20 cellular contexts compared by ENCODE assay signal in the genomic region with DNA sequence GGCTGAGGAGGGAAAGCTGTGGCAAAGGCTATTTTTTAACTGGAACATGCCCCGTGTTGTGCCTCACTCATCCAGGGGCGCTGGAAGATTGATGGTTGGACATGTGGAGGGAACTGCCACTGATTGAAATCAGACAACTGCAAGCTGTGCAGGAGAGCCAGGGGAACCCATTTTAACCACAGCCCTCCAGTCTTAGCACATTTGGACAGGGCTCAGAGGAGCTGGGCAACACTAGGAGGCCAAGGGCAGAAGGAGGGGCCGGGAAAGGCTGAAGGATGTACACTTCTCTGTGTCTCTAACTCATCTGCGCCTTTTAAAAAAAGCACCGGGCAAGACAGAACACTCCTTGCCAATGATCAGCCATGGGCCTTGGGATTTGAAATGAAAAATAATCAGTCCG.
DNase-seq lines count a peak whose midpoint lies in the region; ATAC-seq and TF ChIP-seq lines count a peak whose summit lies in the region.
"Had no signal": no experiment of that assay in that cellular context is flagged by ENCODE, and none has a peak within 500 bp of the region (broad histone marks: within the 10 kb centered on the region; RNA-seq: fewer than 3 reads in every experiment).

No MANE protein-coding gene starts in this region.

- CTCF ChIA-PET in AG04450 (lab: Charles Lee) (no interaction called here), RWPE1 (lab: Yijun Ruan, JAX) (interaction anchor here (0.7 kb wide), 2 partner anchors 238 to 654 kb away, joined by 3 read pairs; no protein-coding TSS in a partner anchor)

- POLR2A ChIA-PET in AG04450 (lab: Yijun Ruan, JAX), result no interaction called here
- POLR2A ChIA-PET in RWPE1 (lab: Yijun Ruan, JAX; ENCODE audit: low non-redundant PET), result no interaction called here

- peak overlapping the region; percentile 8 for H4K91ac ChIP-seq in trophoblast cell (ENCODE audit: low read depth, low read length)

- H2AFZ ChIP-seq in trophoblast cell (ENCODE audit: insufficient read depth, low read length, poor library complexity), result no peak overlapping the region

- no peak overlapping the region for H3K18ac ChIP-seq in trophoblast cell (ENCODE audit: low read length)

- H2BK5ac ChIP-seq in trophoblast cell (ENCODE audit: low read depth, low read length, poor library complexity), result no peak overlapping the region

- H3K4me3 ChIP-seq in AG04450 (ENCODE audit: low read depth, low read length), result no peak overlapping the region
- H3K4me3 ChIP-seq in trophoblast cell (ENCODE audit: low read depth, low read length), result no peak overlapping the region
- H3K4me3 ChIP-seq: left lung, pancreas, SK-N-MC, upper lobe of right lung had no signal

- H3K23ac ChIP-seq in trophoblast cell (ENCODE audit: low read length), result no peak overlapping the region

- H3K9me3 ChIP-seq in AG04450 (ENCODE audit: control insufficient read depth, insufficient read depth, low read length) (no peaks in the 10 kb centered on the region), trophoblast cell (ENCODE audit: insufficient read depth, low read depth, low read length) (no peaks in the 10 kb centered on the region)
- H3K9me3 ChIP-seq: left lung, pancreas, upper lobe of right lung had no signal

- intact Hi-C loops in left cardiac atrium (cut with DNase I), result no loop called here

- no peaks in the 10 kb centered on the region for H3K79me2 ChIP-seq in trophoblast cell (ENCODE audit: control insufficient read depth, insufficient read depth, low read length, poor library complexity)

- H4K8ac ChIP-seq in trophoblast cell (ENCODE audit: low read depth, low read length), result no peak overlapping the region

- H3K36me3 ChIP-seq in trophoblast cell (ENCODE audit: control insufficient read depth in 1 of 2, insufficient read depth in 2 of 2, low read length in 2 of 2), result no peaks in the 10 kb centered on the region
- H3K36me3 ChIP-seq: left lung, pancreas, upper lobe of right lung had no signal

- no peak overlapping the region for H3K9ac ChIP-seq in trophoblast cell (ENCODE audit: low read length)

- H3K27me3 ChIP-seq in AG04450 (ENCODE audit: control insufficient read depth, insufficient read depth, low read length) (no peaks in the 10 kb centered on the region), trophoblast cell (ENCODE audit: insufficient read depth, low read length) (no peaks in the 10 kb centered on the region)
- H3K27me3 ChIP-seq: left lung, pancreas, upper lobe of right lung had no signal

- no CpG with 5 or more reads among the region's 6 CpGs for WGBS in trophoblast cell (ENCODE audit: extremely low coverage, insufficient coverage, insufficient read length)

- no peak overlapping the region for H3K14ac ChIP-seq in trophoblast cell (ENCODE audit: low read length)

- H3K4me2 ChIP-seq in trophoblast cell (ENCODE audit: low read length), result no peak overlapping the region

- peaks cover 9 to 17% of the 10 kb centered on the region in 2 experiments for H3K4me1 ChIP-seq in trophoblast cell (ENCODE audit: control insufficient read depth in 1 of 2, insufficient read depth in 2 of 2, low read length in 2 of 2)
- H3K4me1 ChIP-seq: left lung, pancreas, upper lobe of right lung had no signal

- no peak for DNase-seq in AG04450 (ENCODE audit: low read depth, low spot score)
- DNase-seq in RWPE1 (ENCODE audit: low spot score), result no peak
- no peak for DNase-seq in left cardiac atrium
- no peak for DNase-seq in trophoblast cell
- DNase-seq in NCI-H510A (lab: John Stamatoyannopoulos, UW), result no peak
- no peak for DNase-seq in NCI-H1048 (lab: John Stamatoyannopoulos, UW)
- DNase-seq: activated CD4-positive, alpha-beta T cell treated with anti-CD3 and anti-CD28 coated beads for 4 hours; activated CD8-positive, alpha-beta memory T cell treated with anti-CD3 and anti-CD28 coated beads, Interleukin-2, amount 50 U/mL, for 4 hours; activated gamma-delta T cell; CD8-positive, alpha-beta T cell; DND-41; NCI-H1694 treated with DMSO at 0.1 percent for 48 hours; NCI-H510A treated with DMSO at 0.1 percent for 48 hours; stimulated activated naive CD8-positive, alpha-beta T cell treated with anti-CD3 and anti-CD28 coated beads, Interleukin-15, Interleukin-2, amounts not matched to agents 100 U/mL and 50 U/mL, for 24 hours had no signal

- peak overlapping the region; percentile 4 for H3K27ac ChIP-seq in AG04450 (ENCODE audit: low read depth, low read length)
- peak overlapping the region; percentile 48 for H3K27ac ChIP-seq in RWPE1
- peak overlapping the region; percentile 17 for H3K27ac ChIP-seq in trophoblast cell (ENCODE audit: low read depth, low read length)
- H3K27ac ChIP-seq: left lung, SK-N-MC, upper lobe of right lung had no signal

- H2BK120ac ChIP-seq in trophoblast cell (ENCODE audit: insufficient read depth, low read length, poor library complexity), result no peak overlapping the region

- no peak for TF ChIP-seq CTCF in AG04450 (IDR thresholded peaks at IDR 0.05; ENCODE audit: low read depth, low read length)
- no peak for TF ChIP-seq CTCF in RWPE1 (conservative IDR thresholded peaks at IDR 0.05; ENCODE audit: low read depth)

- H2BK12ac ChIP-seq in trophoblast cell (ENCODE audit: low read length), result no peak overlapping the region

- H3K4ac ChIP-seq in trophoblast cell (ENCODE audit: low read depth, low read length), result no peak overlapping the region

- ATAC-seq in left cardiac atrium (peak; percentile 38 to 74), HG03469 (IDR thresholded peaks at IDR 0.05; ENCODE audit: unreplicated experiment) (no peak), GM21528 (IDR thresholded peaks at IDR 0.05; ENCODE audit: low FRiP score, unreplicated experiment) (no peak)
- ATAC-seq: CD8-positive, alpha-beta T cell; stimulated activated naive CD8-positive, alpha-beta T cell treated with anti-CD3 and anti-CD28 coated beads, Interleukin-15, Interleukin-2, amounts not matched to agents 100 U/mL and 50 U/mL, for 24 hours had no signal

- no peak overlapping the region for H4K12ac ChIP-seq in trophoblast cell (ENCODE audit: low read depth, low read length)

- no peak overlapping the region for H2AK5ac ChIP-seq in trophoblast cell (ENCODE audit: low read length)

- peaks cover 2% of the 10 kb centered on the region for H3K79me1 ChIP-seq in trophoblast cell (ENCODE audit: low read length)

Comparison
In these comparisons a context has a peak if more than half of its experiments do, and no peak if none do; other contexts are left out.
1. ATAC-seq: peak in left cardiac atrium (2 of 2); none in HG03469 (single experiment) and GM21528 (single experiment).
2. Peak in every context shown above with its lines, with median percentiles within 50 percentile points of each other: H3K27ac ChIP-seq.